Comparison of ENCODE assay signal across 24 cellular contexts in the genomic region with DNA sequence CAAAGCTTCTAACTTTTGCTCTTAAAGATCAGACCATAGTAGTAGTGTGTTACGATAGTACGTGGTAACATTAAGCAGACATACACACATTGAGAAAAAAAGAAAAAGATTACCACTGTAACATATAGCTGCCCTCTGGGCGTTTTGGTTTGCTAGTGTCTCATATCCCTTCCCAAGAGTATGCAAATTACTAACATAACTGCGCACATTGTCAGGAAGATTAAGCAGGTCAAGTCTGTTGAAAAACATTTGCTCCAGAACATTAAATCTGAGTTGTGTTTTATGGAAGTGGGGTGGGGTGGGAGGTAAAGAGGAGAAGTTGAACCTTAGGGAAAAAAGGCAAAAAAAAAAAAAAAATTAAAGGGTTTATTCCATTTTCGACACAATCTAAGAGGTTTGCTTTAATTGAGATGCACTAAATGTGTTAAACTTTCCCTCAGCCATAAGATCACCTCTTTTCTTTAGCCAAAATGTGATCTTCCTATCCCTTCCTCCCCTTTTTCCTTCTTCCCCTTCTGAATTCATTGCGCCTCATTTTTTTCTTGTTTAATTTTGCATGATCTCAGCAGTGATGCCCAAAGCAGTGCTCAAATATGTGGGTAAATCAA. TPM values are rescaled to one million over a fixed set of nuclear protein-coding genes. Genes with fewer than 3 reads are reported as not detected.
DNase-seq lines count a peak whose midpoint lies in the region; ATAC-seq and TF ChIP-seq lines count a peak whose summit lies in the region.
"Had no signal": no experiment of that assay in that cellular context is flagged by ENCODE, and none has a peak within 500 bp of the region (broad histone marks: within the 10 kb centered on the region; RNA-seq: fewer than 3 reads in every experiment).

No MANE protein-coding gene starts in this region.

- 89% methylated on average over 6 of the region's 6 CpGs for WGBS in mammary epithelial cell (ENCODE audit: low coverage, missing lambda C conversion rate)

- H3K9me2 ChIP-seq in MM.1S (replicated peaks; ENCODE audit: insufficient read depth, low read length), result no peaks in the 10 kb centered on the region

- H3K9me3 Mint-ChIP-seq in T-helper 2 cell treated with Interferon-gamma antibody and Interleukin-4, amounts not matched to agents 5 μg/mL and 100 μg/mL, for 36 hours, result no peaks in the 10 kb centered on the region
- H3K9me3 Mint-ChIP-seq in CD4-positive, alpha-beta memory T cell, result no peaks in the 10 kb centered on the region
- H3K9me3 Mint-ChIP-seq in T-cell, result no peaks in the 10 kb centered on the region
- H3K9me3 Mint-ChIP-seq in natural killer cell, result no peaks in the 10 kb centered on the region

- H3K79me2 ChIP-seq in MM.1S (ENCODE audit: low read length), result peaks cover 29% of the 10 kb centered on the region
- H3K79me2 ChIP-seq in mammary epithelial cell (ENCODE audit: insufficient read depth, low read length), result peaks cover 7% of the 10 kb centered on the region

- dilution Hi-C loops in mammary epithelial cell (cut with HindIII; ENCODE audit: low sequenced_read_pairs), result no loop called here

- intact Hi-C loops in CD4-positive, alpha-beta memory T cell (cut with micrococcal nuclease), result loop anchor here (5.0 to 10.0 kb wide), 3 partner anchors 110 to 1152 kb away; a partner anchor contains a TSS
- intact Hi-C loops in natural killer cell (cut with micrococcal nuclease), result loop anchor here (5.0 to 10.0 kb wide), 3 partner anchors 48 to 495 kb away; a partner anchor contains a TSS
- intact Hi-C loops in mammary epithelial cell (cut with micrococcal nuclease), result loop anchor here (5.0 kb wide), 4 partner anchors 75 to 315 kb away; no protein-coding TSS in a partner anchor

- peaks cover 31% of the 10 kb centered on the region for H3K27me3 Mint-ChIP-seq in T-helper 2 cell treated with Interferon-gamma antibody and Interleukin-4, amounts not matched to agents 5 μg/mL and 100 μg/mL, for 36 hours (ENCODE audit: low read depth)
- H3K27me3 Mint-ChIP-seq in CD4-positive, alpha-beta memory T cell, result no peaks in the 10 kb centered on the region
- H3K27me3 Mint-ChIP-seq in T-cell (peaks cover 0 to 7% of the 10 kb centered on the region in 2 donors), natural killer cell (ENCODE audit: low read depth in 2 of 2) (peaks cover 9 to 11% of the 10 kb centered on the region in 2 donors)

- BruUV-seq in mammary epithelial cell (replicated peaks; lab: Mats Ljungman, UMichigan), result no TSS peak

- H3K9ac ChIP-seq in MM.1S (ENCODE audit: low read length), result no peak overlapping the region
- no peak overlapping the region for H3K9ac ChIP-seq in mammary epithelial cell (ENCODE audit: insufficient read depth, low read length)

- H3K27ac Mint-ChIP-seq in T-helper 2 cell treated with Interferon-gamma antibody and Interleukin-4, amounts not matched to agents 5 μg/mL and 100 μg/mL, for 36 hours, result no peak overlapping the region
- H3K27ac Mint-ChIP-seq in CD4-positive, alpha-beta memory T cell, result peak overlapping the region in 2 of 7 donors; percentile 34 to 82
- peak overlapping the region in 1 of 2 donors; percentile 73 for H3K27ac Mint-ChIP-seq in T-cell
- no peak overlapping the region for H3K27ac Mint-ChIP-seq in natural killer cell

- H3K4me3 Mint-ChIP-seq in T-helper 2 cell treated with Interferon-gamma antibody and Interleukin-4, amounts not matched to agents 5 μg/mL and 100 μg/mL, for 36 hours, result peak overlapping the region; percentile 35
- H3K4me3 Mint-ChIP-seq in CD4-positive, alpha-beta memory T cell, result peak overlapping the region in 7 of 8 donors; percentile 12 to 93 (median 87)
- peak overlapping the region; percentile 55 to 98 (median 82) for H3K4me3 Mint-ChIP-seq in T-cell
- peak overlapping the region; percentile 58 for H3K4me3 Mint-ChIP-seq in natural killer cell

- H3F3A ChIP-seq in MM.1S (ENCODE audit: insufficient read depth, low read length), result peaks cover 10% of the 10 kb centered on the region

- H3K9me3 ChIP-seq in CD4-positive, alpha-beta memory T cell (ENCODE audit: control insufficient read depth in 1 of 2, low read length in 2 of 2), result no peaks in the 10 kb centered on the region
- H3K9me3 ChIP-seq in MM.1S (replicated peaks; ENCODE audit: insufficient read depth, low read length), result no peaks in the 10 kb centered on the region
- H3K9me3 ChIP-seq in mammary epithelial cell (replicated peaks; ENCODE audit: insufficient read depth, low read length), result no peaks in the 10 kb centered on the region
- H3K9me3 ChIP-seq: BE2C, stomach, upper lobe of left lung had no signal

- no peak for TF ChIP-seq CTCF in natural killer cell (IDR thresholded peaks at IDR 0.05)
- TF ChIP-seq CTCF in MM.1S (IDR thresholded peaks at IDR 0.05; ENCODE audit: low read length), result no peak
- TF ChIP-seq CTCF in mammary epithelial cell (conservative IDR thresholded peaks at IDR 0.05 in 1 of 2, IDR thresholded peaks at IDR 0.05 in 1 of 2; ENCODE audit: extremely low read depth in 1 of 2, insufficient read depth in 1 of 2, low read depth in 1 of 2, low read length in 2 of 2), result no peak

- DNase-seq in T-helper 2 cell treated with Interferon-gamma antibody and Interleukin-4, amounts not matched to agents 5 μg/mL and 100 μg/mL, for 36 hours (ENCODE audit: low spot score), result no peak
- no peak for DNase-seq in T-helper 2 cell
- no peak for DNase-seq in CD4-positive, alpha-beta memory T cell
- no peak for DNase-seq in T-cell
- DNase-seq in natural killer cell, result no peak
- no peak for DNase-seq in effector CD8-positive, alpha-beta T cell (lab: John Stamatoyannopoulos, UW)
- no peak for DNase-seq in MM.1S
- no peak for DNase-seq in mammary epithelial cell
- DNase-seq: 8988T; activated CD4-positive, CD25-positive, alpha-beta regulatory T cell treated with anti-CD3 and anti-CD28 coated beads, Interleukin-2, amount 50 U/mL, for 72 hours; activated CD8-positive, alpha-beta memory T cell treated with anti-CD3 and anti-CD28 coated beads, Interleukin-2, amount 50 U/mL, for 4 hours; activated naive CD4-positive, alpha-beta T cell treated with anti-CD3 and anti-CD28 coated beads, Interleukin-2, amount 50 U/mL, for 16 hours; BE2C; DMS 273 treated with DMSO at 0.1 percent for 48 hours; GM23248; hippocampal formation; NCI-H1436 treated with DMSO at 0.1 percent for 48 hours; NCI-H2171; SHP77 treated with DMSO at 0.1 percent for 48 hours; stimulated activated CD4-positive, alpha-beta T cell treated with anti-CD3 and anti-CD28 coated beads, Interleukin-1b, Interleukin-23, amount 100 ng/mL, for 48 hours; stomach; T-helper 9 cell had no signal

- peaks cover 46% of the 10 kb centered on the region for H3K4me1 Mint-ChIP-seq in T-helper 2 cell treated with Interferon-gamma antibody and Interleukin-4, amounts not matched to agents 5 μg/mL and 100 μg/mL, for 36 hours (ENCODE audit: low read depth)
- H3K4me1 Mint-ChIP-seq in CD4-positive, alpha-beta memory T cell, result peaks cover 39 to 58% (median 47%) of the 10 kb centered on the region in 4 donors
- H3K4me1 Mint-ChIP-seq in T-cell (peaks cover 49 to 58% (median 55%) of the 10 kb centered on the region in 3 donors), natural killer cell (peaks cover 24 to 35% of the 10 kb centered on the region in 2 donors)

- H3K36me3 ChIP-seq in CD4-positive, alpha-beta memory T cell (ENCODE audit: insufficient read depth, low read length), result no peaks in the 10 kb centered on the region
- no peaks in the 10 kb centered on the region for H3K36me3 ChIP-seq in MM.1S (replicated peaks; ENCODE audit: insufficient read depth, low read length)
- no peaks in the 10 kb centered on the region for H3K36me3 ChIP-seq in mammary epithelial cell (ENCODE audit: insufficient read depth, low read length)
- H3K36me3 ChIP-seq: BE2C, stomach, upper lobe of left lung had no signal

- in situ Hi-C loops in mammary epithelial cell (cut with MboI; ENCODE audit: low sequenced_read_pairs in 2 of 2), result no loop called here

- H3K4me2 ChIP-seq in MM.1S (ENCODE audit: low read depth, low read length), result no peak overlapping the region
- H3K4me2 ChIP-seq in mammary epithelial cell (ENCODE audit: insufficient read depth, low read depth, low read length), result no peak overlapping the region

- H3K4me3 ChIP-seq in CD4-positive, alpha-beta memory T cell (ENCODE audit: low read length in 2 of 2), result no peak overlapping the region
- H3K4me3 ChIP-seq in MM.1S (ENCODE audit: low read length), result no peak overlapping the region
- no peak overlapping the region for H3K4me3 ChIP-seq in mammary epithelial cell (replicated peaks in 1 of 3; ENCODE audit: insufficient read depth in 1 of 3, low read depth in 2 of 3, low read length in 3 of 3)
- H3K4me3 ChIP-seq: lung had no signal

- ATAC-seq in T-cell (replicated peaks in 1 of 4), result no peak
- ATAC-seq in natural killer cell, result no peak

- peaks cover 46% of the 10 kb centered on the region for H3K4me1 ChIP-seq in CD4-positive, alpha-beta memory T cell (ENCODE audit: insufficient read depth, low read length)
- H3K4me1 ChIP-seq in MM.1S (ENCODE audit: low read length) (peaks cover 20% of the 10 kb centered on the region), mammary epithelial cell (ENCODE audit: insufficient read depth, low read length) (peaks cover 2% of the 10 kb centered on the region)
- H3K4me1 ChIP-seq: BE2C had no signal

- no peak overlapping the region for H2AFZ ChIP-seq in MM.1S (ENCODE audit: low read length)
- H2AFZ ChIP-seq in mammary epithelial cell (ENCODE audit: low read depth, low read length), result no peak overlapping the region

- H3K27ac ChIP-seq in CD4-positive, alpha-beta memory T cell (ENCODE audit: low read depth, low read length), result no peak overlapping the region
- H3K27ac ChIP-seq in MM.1S (ENCODE audit: low read length), result no peak overlapping the region
- no peak overlapping the region for H3K27ac ChIP-seq in mammary epithelial cell (ENCODE audit: insufficient read depth, low read depth, low read length)
- H3K27ac ChIP-seq: GM23248, upper lobe of left lung had no signal

- no peaks in the 10 kb centered on the region for H3K27me3 ChIP-seq in CD4-positive, alpha-beta memory T cell (ENCODE audit: insufficient read depth, low read length)
- H3K27me3 ChIP-seq in MM.1S (replicated peaks; ENCODE audit: insufficient read depth, low read length), result 0 out of 2 replicates have a peak, but pooled peaks cover 3% of the 10 kb centered on the region
- H3K27me3 ChIP-seq in mammary epithelial cell (ENCODE audit: insufficient read depth, low read length), result no peaks in the 10 kb centered on the region
- H3K27me3 ChIP-seq: stomach, upper lobe of left lung had no signal

- H4K20me1 ChIP-seq in MM.1S (ENCODE audit: insufficient read depth, low read length) (no peaks in the 10 kb centered on the region), mammary epithelial cell (ENCODE audit: insufficient read depth, low read length) (no peaks in the 10 kb centered on the region)

- CTCF ChIA-PET in CD4-positive, alpha-beta memory T cell (lab: Charles Lee; ENCODE audit: partially characterized antibody), result interaction anchor here (0.7 to 1.4 kb wide), 5 partner anchors 11 to 229 kb away, joined by 3 to 8 read pairs (median 3); no protein-coding TSS in a partner anchor
- CTCF ChIA-PET in T-cell (lab: Charles Lee), result no interaction called here
- CTCF ChIA-PET in mammary epithelial cell (lab: Charles Lee; ENCODE audit: low non-redundant PET), result no interaction called here

- POLR2A ChIA-PET in CD4-positive, alpha-beta memory T cell (lab: Charles Lee; ENCODE audit: partially characterized antibody), result interaction anchor here (0.6 to 1.0 kb wide), 2 partner anchors 10 to 31 kb away, joined by 4 to 5 read pairs; no protein-coding TSS in a partner anchor
- POLR2A ChIA-PET in T-cell (lab: Charles Lee), result interaction anchor here in 1 of 2 donors (0.7 kb wide), 1 partner anchor 74 kb away, joined by 3 read pairs; no protein-coding TSS in a partner anchor

- no peaks in the 10 kb centered on the region for H3K36me3 Mint-ChIP-seq in T-helper 2 cell treated with Interferon-gamma antibody and Interleukin-4, amounts not matched to agents 5 μg/mL and 100 μg/mL, for 36 hours (ENCODE audit: low read depth)
- peaks cover 0 to 15% of the 10 kb centered on the region in 2 donors for H3K36me3 Mint-ChIP-seq in CD4-positive, alpha-beta memory T cell
- H3K36me3 Mint-ChIP-seq in T-cell (no peaks in the 10 kb centered on the region), natural killer cell (no peaks in the 10 kb centered on the region)

RNA-seq across cellular contexts. Expression of a gene that starts 1.5 kb away (rescaled TPM):
- total RNA-seq in CD4-positive, alpha-beta memory T cell, result 10 to 100 TPM; 66.3 to 71.7 TPM
- polyA plus RNA-seq in CD4-positive, alpha-beta memory T cell, result 10 to 100 TPM; 28.6 to 58.5 TPM
- total RNA-seq in T-cell, result 10 to 100 TPM; 33.5 to 49.8 (median 41.1) TPM
- total RNA-seq in natural killer cell, result 10 to 100 TPM in 1 of 3 donors, 1 to 10 TPM in 2; 5.5 to 10.6 (median 8.5) TPM
- 10 to 100 TPM; 11.7 to 15.3 TPM for total RNA-seq in mammary epithelial cell
- 10.4 TPM for polyA plus RNA-seq in mammary epithelial cell
- polyA minus RNA-seq in mammary epithelial cell, result 82.8 TPM

Comparison
In these comparisons a context has a peak if more than half of its experiments do, and no peak if none do; other contexts are left out.
1. H3K4me3 Mint-ChIP-seq: peak in every context shown above with its lines; median percentile 87 in CD4-positive, alpha-beta memory T cell; 82 in T-cell; 58 in natural killer cell; 35 in T-helper 2 cell treated with Interferon-gamma antibody and Interleukin-4, amounts not matched to agents 5 μg/mL and 100 μg/mL, for 36 hours.